22 cellular contexts compared by ENCODE assay signal in the genomic region with DNA sequence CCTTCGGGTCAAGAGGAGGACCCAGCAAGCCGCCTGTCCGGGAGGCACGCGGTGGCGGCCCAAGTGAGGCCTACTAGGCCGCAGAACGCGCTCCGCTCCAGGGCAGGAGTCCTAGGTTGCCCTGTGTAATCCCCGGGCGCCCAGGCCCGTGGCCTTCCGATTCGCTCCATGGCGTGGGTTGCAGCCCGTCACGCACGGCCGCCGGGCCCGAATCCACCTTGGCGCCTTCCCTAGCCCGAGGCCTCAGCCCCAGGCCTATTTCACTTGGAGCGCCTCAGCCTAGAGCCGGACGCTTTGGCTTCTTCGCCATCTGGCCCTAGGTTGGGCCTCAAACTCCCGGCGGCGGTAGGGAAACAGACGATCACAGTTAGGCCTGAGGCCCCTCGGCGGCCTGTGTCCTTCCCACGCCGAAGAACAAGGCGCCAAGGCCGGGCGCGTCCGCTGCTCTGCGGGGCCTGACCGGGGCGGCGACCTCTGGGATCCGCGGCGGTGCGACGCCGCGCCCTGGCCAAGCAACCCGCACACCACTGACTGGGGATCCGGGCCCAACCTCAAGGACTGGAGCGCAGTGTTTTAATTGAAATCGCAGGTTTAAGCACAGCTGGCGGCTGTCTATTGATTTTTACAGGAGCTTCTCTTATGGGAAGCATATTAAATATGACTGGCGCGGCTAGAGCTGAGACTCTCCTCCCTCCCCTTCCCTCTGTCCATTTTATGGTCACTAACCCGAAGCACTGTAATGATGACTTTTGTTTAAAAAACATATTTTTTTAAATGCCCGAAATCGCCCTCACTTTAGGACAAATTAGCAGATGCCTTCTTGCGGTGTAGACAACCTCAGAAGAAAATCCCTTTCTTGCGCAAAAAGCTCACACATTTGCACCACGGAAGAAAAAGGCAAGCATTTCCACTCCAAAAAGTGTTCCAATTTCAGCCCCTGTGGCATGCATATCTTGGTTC. TPM values are rescaled to one million over a fixed set of nuclear protein-coding genes. Genes with fewer than 3 reads are reported as not detected.
DNase-seq lines count a peak whose midpoint lies in the region; ATAC-seq and TF ChIP-seq lines count a peak whose summit lies in the region.
"Had no signal": no experiment of that assay in that cellular context is flagged by ENCODE, and none has a peak within 500 bp of the region (broad histone marks: within the 10 kb centered on the region; RNA-seq: fewer than 3 reads in every experiment).

No MANE protein-coding gene starts in this region.

- no peak overlapping the region for H3K4me3 Mint-ChIP-seq in endothelial cell (ENCODE audit: unreplicated experiment)
- H3K4me3 Mint-ChIP-seq: CD8-positive, alpha-beta T cell had no signal

- no peak overlapping the region for H2BK5ac ChIP-seq in mesenchymal stem cell (ENCODE audit: low read depth, low read length, poor library complexity, severe bottlenecking)

- H3K36me3 Mint-ChIP-seq in endothelial cell (ENCODE audit: low read depth, unreplicated experiment), result no peaks in the 10 kb centered on the region
- peaks cover 0 to 13% of the 10 kb centered on the region in 2 donors for H3K36me3 Mint-ChIP-seq in activated naive CD4-positive, alpha-beta T cell treated with anti-CD3 and anti-CD28 coated beads, Interleukin-2, amount 50 U/mL, for 72 hours
- H3K36me3 Mint-ChIP-seq: CD8-positive, alpha-beta T cell had no signal

- no peak overlapping the region for H4K91ac ChIP-seq in mesenchymal stem cell (ENCODE audit: low read length)

- no peak overlapping the region for H3K18ac ChIP-seq in mesenchymal stem cell (ENCODE audit: low read depth in 1 of 2, low read length in 2 of 2)

- H3K9ac ChIP-seq in HUES48 (ENCODE audit: low read depth, low read length), result no peak overlapping the region
- no peak overlapping the region for H3K9ac ChIP-seq in mesenchymal stem cell (ENCODE audit: low read length)
- H3K9ac ChIP-seq: BLaER1 had no signal

- H4K8ac ChIP-seq in mesenchymal stem cell (ENCODE audit: low read length), result peak overlapping the region; percentile 36

- H2BK12ac ChIP-seq in mesenchymal stem cell (ENCODE audit: low read length in 2 of 2), result no peak overlapping the region

- H3K9me3 ChIP-seq in HUES48 (ENCODE audit: control insufficient read depth, insufficient read depth, low read length), result no peaks in the 10 kb centered on the region
- peaks cover 15% of the 10 kb centered on the region for H3K9me3 ChIP-seq in mesenchymal stem cell (ENCODE audit: control insufficient read depth, low read length)

- H2AK5ac ChIP-seq in mesenchymal stem cell (ENCODE audit: low read length, severe bottlenecking), result no peak overlapping the region

- H3K36me3 ChIP-seq in HUES48 (ENCODE audit: control insufficient read depth, insufficient read depth, low read length), result no peaks in the 10 kb centered on the region
- H3K36me3 ChIP-seq in mesenchymal stem cell (ENCODE audit: control insufficient read depth in 1 of 2, insufficient read depth in 2 of 2, low read depth in 1 of 2, low read length in 2 of 2), result no peaks in the 10 kb centered on the region
- H3K36me3 ChIP-seq: BLaER1 had no signal

- no peak overlapping the region for H3K27ac Mint-ChIP-seq in endothelial cell (ENCODE audit: unreplicated experiment)
- H3K27ac Mint-ChIP-seq in activated naive CD4-positive, alpha-beta T cell treated with anti-CD3 and anti-CD28 coated beads, Interleukin-2, amount 50 U/mL, for 72 hours, result no peak overlapping the region
- H3K27ac Mint-ChIP-seq: CD8-positive, alpha-beta T cell had no signal

- no peak overlapping the region for H2AFZ ChIP-seq in mesenchymal stem cell (ENCODE audit: low read depth, low read length)
- H2AFZ ChIP-seq: PC-9 had no signal

- H3K27ac ChIP-seq in HUES48 (ENCODE audit: low read depth, low read length) (no peak overlapping the region), mesenchymal stem cell (ENCODE audit: low read length, poor library complexity, severe bottlenecking) (no peak overlapping the region)
- H3K27ac ChIP-seq: BLaER1, PC-9, SK-N-MC had no signal

- TF ChIP-seq CTCF in endothelial cell (IDR thresholded peaks at IDR 0.05; ENCODE audit: unreplicated experiment), result no peak

- no peak overlapping the region for H3K23ac ChIP-seq in mesenchymal stem cell (ENCODE audit: low read length in 2 of 2)

- H3K27me3 Mint-ChIP-seq in endothelial cell (ENCODE audit: unreplicated experiment), result peaks cover 23% of the 10 kb centered on the region

- peaks cover 19% of the 10 kb centered on the region for H3K4me1 Mint-ChIP-seq in endothelial cell (ENCODE audit: unreplicated experiment)

- no peak overlapping the region for H3K4me2 ChIP-seq in mesenchymal stem cell (ENCODE audit: low read length, poor library complexity, severe bottlenecking)
- H3K4me2 ChIP-seq: BLaER1, PC-9 had no signal

- ATAC-seq in HG03135 (IDR thresholded peaks at IDR 0.05; ENCODE audit: unreplicated experiment), result no peak
- ATAC-seq in activated naive CD4-positive, alpha-beta T cell treated with anti-CD3 and anti-CD28 coated beads, Interleukin-2, amount 50 U/mL, for 72 hours, result no peak
- ATAC-seq: CD8-positive, alpha-beta T cell; GM12878; HepG2 had no signal

- WGBS in mesenchymal stem cell, result 11% methylated on average over 63 of the region's 65 CpGs

- H3K4me3 ChIP-seq in HUES48 (ENCODE audit: low read depth, low read length) (peak overlapping the region; percentile 11; the same call in 1 of the 2 replicates), mesenchymal stem cell (ENCODE audit: insufficient read depth in 1 of 2, low read depth in 1 of 2, low read length in 2 of 2) (no peak overlapping the region)
- H3K4me3 ChIP-seq: BLaER1, GM12878, PC-9, SK-N-MC had no signal

- H3K79me1 ChIP-seq in mesenchymal stem cell (replicated peaks; ENCODE audit: low read length, poor library complexity, severe bottlenecking), result no peaks in the 10 kb centered on the region

- H3K4me1 ChIP-seq in HUES48 (ENCODE audit: control insufficient read depth, insufficient read depth, low read length) (peaks cover 53% of the 10 kb centered on the region), mesenchymal stem cell (ENCODE audit: control insufficient read depth, insufficient read depth, low read depth, low read length) (peaks cover 18% of the 10 kb centered on the region)
- H3K4me1 ChIP-seq: BLaER1 had no signal

- no peak overlapping the region for H3K4ac ChIP-seq in mesenchymal stem cell (ENCODE audit: low read depth in 1 of 2, low read length in 2 of 2)

- no peak overlapping the region for H2BK15ac ChIP-seq in mesenchymal stem cell (ENCODE audit: low read depth, poor library complexity, severe bottlenecking)

- no peaks in the 10 kb centered on the region for H3K9me3 Mint-ChIP-seq in endothelial cell (ENCODE audit: unreplicated experiment)
- no peaks in the 10 kb centered on the region for H3K9me3 Mint-ChIP-seq in activated naive CD4-positive, alpha-beta T cell treated with anti-CD3 and anti-CD28 coated beads, Interleukin-2, amount 50 U/mL, for 72 hours
- H3K9me3 Mint-ChIP-seq: CD8-positive, alpha-beta T cell had no signal

- H3K27me3 ChIP-seq in HUES48 (ENCODE audit: control insufficient read depth, insufficient read depth, low read length) (peaks cover 100% of the 10 kb centered on the region), mesenchymal stem cell (ENCODE audit: control insufficient read depth in 1 of 2, insufficient read depth in 1 of 2, low read length in 2 of 2) (peaks cover 98 to 100% of the 10 kb centered on the region in 2 experiments)
- H3K27me3 ChIP-seq: BLaER1 had no signal

- H2BK120ac ChIP-seq in mesenchymal stem cell (ENCODE audit: low read depth, low read length), result no peak overlapping the region

- DNase-seq in ELF-1 (ENCODE audit: low read depth, low spot score) (peak; percentile 71), endothelial cell (ENCODE audit: low spot score) (peak; percentile 22), mesenchymal stem cell (no peak), NCI-H748 treated with DMSO at 0.1 percent for 48 hours (lab: John Stamatoyannopoulos, UW) (no peak), SK-N-DZ (ENCODE audit: low spot score) (no peak)
- no peak for DNase-seq in activated naive CD4-positive, alpha-beta T cell treated with anti-CD3 and anti-CD28 coated beads, Interleukin-2, amount 50 U/mL, for 72 hours (ENCODE audit: low spot score in 2 of 2)
- DNase-seq: 8988T; CD8-positive, alpha-beta T cell; DMS79 treated with DMSO at 0.1 percent for 48 hours; GDM1; KG1; NCI-H1436; NCI-H2029; NCI-H774; PC-9 had no signal

- no peak overlapping the region for H3K14ac ChIP-seq in mesenchymal stem cell (ENCODE audit: low read length in 2 of 2)

RNA-seq across cellular contexts. Expression of a gene that starts 3.8 kb away (rescaled TPM):
- not detected for total RNA-seq in endothelial cell (ENCODE audit: unreplicated experiment)
- not detected for polyA plus RNA-seq in mesenchymal stem cell (2013, experiment 1 of 2)
- polyA plus RNA-seq in mesenchymal stem cell (2013, experiment 2 of 2), result not detected
- polyA plus RNA-seq in SK-N-DZ (2014; cell fraction: cytosol; rRNA removed), result not detected in 2 replicates
- polyA plus RNA-seq in SK-N-DZ (2014; cell fraction: nucleus; rRNA removed), result not detected in 2 replicates
- not detected for total RNA-seq in activated naive CD4-positive, alpha-beta T cell treated with anti-CD3 and anti-CD28 coated beads, Interleukin-2, amount 50 U/mL, for 72 hours
- total RNA-seq: CD8-positive, alpha-beta T cell; GM12878; HepG2; NCI-H460; PC-9 had no signal
- polyA plus RNA-seq: GM12878, HepG2 had no signal

Comparison
In these comparisons a context has a peak if more than half of its experiments do, and no peak if none do; other contexts are left out.
1. DNase-seq: peak in ELF-1 (single experiment) and endothelial cell (single experiment); none in mesenchymal stem cell (single experiment), NCI-H748 treated with DMSO at 0.1 percent for 48 hours (single experiment), SK-N-DZ (single experiment) and activated naive CD4-positive, alpha-beta T cell treated with anti-CD3 and anti-CD28 coated beads, Interleukin-2, amount 50 U/mL, for 72 hours (0 of 2).